23 cellular contexts compared by ENCODE assay signal in the genomic region with DNA sequence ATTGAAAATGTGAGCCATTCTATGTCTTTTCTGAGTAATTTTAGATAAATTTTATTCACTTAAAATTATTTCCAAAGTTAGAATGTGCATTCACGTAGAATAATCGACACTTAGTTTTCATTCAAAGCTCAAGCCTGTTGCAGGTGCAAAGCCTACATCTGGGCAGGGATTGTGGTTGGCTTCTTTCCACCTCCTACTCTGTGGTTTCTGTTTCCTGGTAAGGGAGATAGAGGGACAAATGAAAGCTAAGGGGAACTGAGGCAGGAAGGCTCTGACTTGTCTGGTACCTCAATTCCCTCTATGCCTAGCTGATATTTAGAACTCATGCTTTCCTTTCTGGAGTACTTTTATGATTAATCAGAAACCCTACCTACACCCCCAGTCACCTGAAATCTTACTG.
"Had no signal": no experiment of that assay in that cellular context is flagged by ENCODE, and none has a peak within 500 bp of the region (broad histone marks: within the 10 kb centered on the region; RNA-seq: fewer than 3 reads in every experiment).

No MANE protein-coding gene starts in this region.

- H3K27me3 ChIP-seq: MG63, Peyer's patch, SJCRH30 had no signal

- ATAC-seq: Right ventricle myocardium inferior, SK-N-SH treated with all-trans-retinoic acid at 6 μM for 48 hours had no signal

- H3K4me2 ChIP-seq: PC-9 had no signal

- H3K4me1 ChIP-seq: Peyer's patch, SJCRH30 had no signal

- H2AFZ ChIP-seq: PC-9 had no signal

- DNase-seq: KBM-7, MG63, NCI-H1092, NCI-H1105 treated with DMSO at 0.1 percent for 48 hours, NCI-H1417 treated with DMSO at 0.1 percent for 48 hours, NCI-H146, NCI-H1694 treated with DMSO at 0.1 percent for 48 hours, NCI-H1930, NCI-H2081, NCI-H2107, NCI-H2227 treated with DMSO at 0.1 percent for 48 hours, NCI-H524, NCI-H526 treated with DMSO at 0.1 percent for 48 hours, NCI-H748 treated with DMSO at 0.1 percent for 48 hours, OCI-M1, Peyer's patch, SHP77 treated with DMSO at 0.1 percent for 48 hours, SJCRH30, T-helper 1 cell had no signal

- H3K36me3 ChIP-seq: MG63, Peyer's patch, SJCRH30 had no signal

- H3K27ac ChIP-seq: HL-60, PC-9, Peyer's patch, SJCRH30 had no signal

- H3K4me3 ChIP-seq: MG63, PC-9, Peyer's patch, SJCRH30 had no signal

- H3K9me3 ChIP-seq: MG63, Peyer's patch, SJCRH30 had no signal
